In the genomic region with DNA sequence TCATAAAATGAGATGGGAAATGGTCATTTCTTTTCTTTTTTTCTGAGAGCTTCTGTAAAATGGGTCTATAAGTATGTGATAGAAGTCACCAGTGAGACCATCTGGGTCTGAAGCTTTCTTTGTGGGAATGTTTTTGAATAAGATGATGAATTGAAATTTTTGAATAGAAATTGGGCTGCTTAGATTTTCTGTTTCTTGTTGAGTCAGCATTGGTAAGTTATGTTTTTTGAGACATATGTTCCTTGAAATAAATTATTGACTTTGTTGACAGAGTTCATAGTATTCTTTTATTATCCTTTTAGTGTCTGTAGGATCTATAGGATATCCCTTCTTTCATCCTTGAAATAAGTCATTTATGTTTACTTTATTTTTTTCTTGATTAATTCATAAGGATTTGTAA, we compare ENCODE assay signal across 34 cellular contexts.
"Had no signal": no experiment of that assay in that cellular context is flagged by ENCODE, and none has a peak within 500 bp of the region (broad histone marks: within the 10 kb centered on the region; RNA-seq: fewer than 3 reads in every experiment).

No MANE protein-coding gene starts in this region.

- FAIRE-seq: astrocyte, TTC549 had no signal

- H3K4me1 ChIP-seq: adrenal gland, breast epithelium had no signal

- H3K9me3 ChIP-seq: adrenal gland, body of pancreas, breast epithelium had no signal

- DNase-seq: activated B cell treated with CpG ODN at 0.5 μM for 24 hours; activated CD4-positive, alpha-beta memory T cell treated with anti-CD3 and anti-CD28 coated beads for 36 hours; activated CD4-positive, alpha-beta T cell treated with anti-CD3 and anti-CD28 coated beads for 4 hours; activated CD4-positive, alpha-beta T cell treated with anti-CD3 and anti-CD28 coated beads, Interleukin-2, amount 10 ng/mL, durations not matched to agents 24 days and 14 days; activated CD4-positive, alpha-beta T cell treated with anti-CD3 and anti-CD28 coated beads, Interleukin-2, amount 50 U/mL, for 1 hour; activated CD4-positive, alpha-beta T cell treated with anti-CD3 and anti-CD28 coated beads, Interleukin-2, amount 50 U/mL, for 4 hours; activated CD4-positive, CD25-positive, alpha-beta regulatory T cell treated with anti-CD3 and anti-CD28 coated beads, Interleukin-2, amount 50 U/mL, for 72 hours; activated CD8-positive, alpha-beta memory T cell treated with anti-CD3 and anti-CD28 coated beads, Interleukin-2, amount 50 U/mL, for 4 hours; activated CD8-positive, alpha-beta T cell treated with anti-CD3 and anti-CD28 coated beads for 36 hours; activated effector memory CD4-positive, alpha-beta T cell treated with anti-CD3 and anti-CD28 coated beads, Interleukin-2, amount 50 U/mL, for 16 hours; activated gamma-delta T cell treated with Interleukin-2 at 50 U/mL for 16 hours; activated naive CD4-positive, alpha-beta T cell; activated naive CD4-positive, alpha-beta T cell treated with anti-CD3 and anti-CD28 coated beads for 36 hours; activated naive CD4-positive, alpha-beta T cell treated with anti-CD3 and anti-CD28 coated beads, Interleukin-2, amount 50 U/mL, for 16 hours; activated naive CD8-positive, alpha-beta T cell treated with anti-CD3 and anti-CD28 coated beads for 36 hours; activated T-cell treated with anti-CD3 and anti-CD28 coated beads for 4 hours; activated T-cell treated with anti-CD3 and anti-CD28 coated beads, Interleukin-2, amount 50 U/mL, for 1 hour; activated T-cell treated with anti-CD3 and anti-CD28 coated beads, Interleukin-2, amount 50 U/mL, for 4 hours; activated T-cell treated with anti-CD3 and anti-CD28 coated beads, Interleukin-2, amount 50 U/mL, for 72 hours; adrenal gland; amniotic stem cell; aorta; body of pancreas; brain microvascular endothelial cell; central memory CD4-positive, alpha-beta T cell; T-helper 1 cell; T-helper 2 cell; T-helper 9 cell had no signal

- ATAC-seq: activated CD8-positive, alpha-beta T cell treated with anti-CD3 and anti-CD28 coated beads for 36 hours; activated naive CD4-positive, alpha-beta T cell treated with anti-CD3 and anti-CD28 coated beads, Interleukin-2, amount 50 U/mL, for 72 hours; activated T-cell treated with anti-CD3 and anti-CD28 coated beads, Interleukin-2, amount 50 U/mL, for 4 hours; activated T-cell treated with anti-CD3 and anti-CD28 coated beads, Interleukin-2, amount 50 U/mL, for 72 hours; activated T-helper 17 cell treated with anti-CD3 and anti-CD28 coated beads, Interleukin-2, amount 50 U/mL, for 72 hours; body of pancreas had no signal

- H3K27me3 ChIP-seq: adrenal gland, body of pancreas, breast epithelium had no signal

- H3K36me3 ChIP-seq: adrenal gland, brain microvascular endothelial cell, breast epithelium had no signal

- H3K4me3 ChIP-seq: adrenal gland, body of pancreas, breast epithelium had no signal

- H3K27ac ChIP-seq: adrenal gland, body of pancreas, brain microvascular endothelial cell, breast epithelium, VCaP had no signal
